In genomic region chr7:99679032-99679399, GRCh38 we compare ENCODE assay signal across 12 cellular contexts. TPM values are rescaled to one million over a fixed set of nuclear protein-coding genes. Genes with fewer than 3 reads are reported as not detected.
DNase-seq lines count a peak whose midpoint lies in the region; ATAC-seq and TF ChIP-seq lines count a peak whose summit lies in the region.
"Had no signal": no experiment of that assay in that cellular context is flagged by ENCODE, and none has a peak within 500 bp of the region (broad histone marks: within the 10 kb centered on the region; RNA-seq: fewer than 3 reads in every experiment).

No MANE protein-coding gene starts in this region.

- no peaks in the 10 kb centered on the region for H3K79me2 ChIP-seq in fibroblast of lung (ENCODE audit: control insufficient read depth, insufficient read depth, low read length)
- H3K79me2 ChIP-seq: parathyroid adenoma had no signal

- H3K27ac ChIP-seq in Panc1 (ENCODE audit: low read length) (no peak overlapping the region), fibroblast of lung (ENCODE audit: insufficient read depth, low read length) (peak overlapping the region; percentile 7), tibial artery (no peak overlapping the region)
- H3K27ac ChIP-seq: parathyroid adenoma had no signal

- in situ Hi-C loops in Panc1 (cut with HindIII; ENCODE audit: low pct_unique_long_range_greater_than_20kb, low sequenced_read_pairs), result no loop called here

- H3K27me3 ChIP-seq in Panc1 (ENCODE audit: control insufficient read depth, insufficient read depth, low read length) (no peaks in the 10 kb centered on the region; the same call in 1 of the 2 replicates), fibroblast of lung (ENCODE audit: control insufficient read depth, insufficient read depth, low read length) (peaks cover 3% of the 10 kb centered on the region), tibial artery (no peaks in the 10 kb centered on the region)

- ATAC-seq in Panc1 (peak; percentile 60; the same call in 1 of the 2 replicates), omental fat pad (ENCODE audit: low FRiP score) (peak; percentile 82), GM21576 (IDR thresholded peaks at IDR 0.05; ENCODE audit: unreplicated experiment) (no peak)
- ATAC-seq: activated T-cell treated with anti-CD3 and anti-CD28 coated beads, Interleukin-2, amount 50 U/mL, for 4 hours; T-cell had no signal

- H2AFZ ChIP-seq in fibroblast of lung (ENCODE audit: low read length), result peak overlapping the region; percentile 34
- H2AFZ ChIP-seq: parathyroid adenoma had no signal

- H3K4me1 ChIP-seq in Panc1 (ENCODE audit: control insufficient read depth, insufficient read depth, low read length), result no peaks in the 10 kb centered on the region
- no peaks in the 10 kb centered on the region for H3K4me1 ChIP-seq in fibroblast of lung (ENCODE audit: control insufficient read depth, extremely low read depth, insufficient read depth, low read length)
- no peaks in the 10 kb centered on the region for H3K4me1 ChIP-seq in tibial artery
- H3K4me1 ChIP-seq: parathyroid adenoma had no signal

- CTCF ChIA-PET in Panc1 (lab: Charles Lee), result no interaction called here

- H3K9me3 ChIP-seq in Panc1 (ENCODE audit: control insufficient read depth, insufficient read depth, low read depth, low read length) (no peaks in the 10 kb centered on the region), fibroblast of lung (ENCODE audit: control insufficient read depth, insufficient read depth, low read depth, low read length) (no peaks in the 10 kb centered on the region), tibial artery (peaks cover 0 to 8% (median 0%) of the 10 kb centered on the region in 3 donors)

- DNase-seq in Daoy (ENCODE audit: low read depth) (peak; percentile 91), Panc1 (ENCODE audit: low read depth, low spot score) (peak; percentile 8), fibroblast of lung (ENCODE audit: low read depth in 2 of 2) (peak; percentile 14 to 17), omental fat pad (ENCODE audit: low spot score) (no peak), activated T-cell treated with anti-CD3 and anti-CD28 coated beads for 4 hours (no peak), putamen (ENCODE audit: low spot score) (no peak), tibial artery (no peak)
- DNase-seq: activated T-cell treated with anti-CD3 and anti-CD28 coated beads, Interleukin-2, amount 50 U/mL, for 4 hours; NCI-H187 treated with DMSO at 0.1 percent for 48 hours; T-cell had no signal

- peak overlapping the region; percentile 30 for H3K4me2 ChIP-seq in fibroblast of lung (ENCODE audit: extremely low read depth, insufficient read depth, low read length)

- BruUV-seq in Panc1 (replicated peaks; lab: Mats Ljungman, UMichigan), result no TSS peak

- H3K9ac ChIP-seq in fibroblast of lung (ENCODE audit: insufficient read depth, low read length), result no peak overlapping the region
- H3K9ac ChIP-seq: parathyroid adenoma had no signal

- POLR2A ChIA-PET in Panc1 (lab: Charles Lee), result no interaction called here

- TF ChIP-seq CTCF in Panc1 (IDR thresholded peaks at IDR 0.05) (no peak), fibroblast of lung (conservative IDR thresholded peaks at IDR 0.05 in 1 of 2, IDR thresholded peaks at IDR 0.05 in 1 of 2; ENCODE audit: low read depth in 1 of 2, low read length in 2 of 2) (no peak), omental fat pad (IDR thresholded peaks at IDR 0.05) (no peak), tibial artery (IDR thresholded peaks at IDR 0.05) (no peak)

- H3K36me3 ChIP-seq in Panc1 (ENCODE audit: control insufficient read depth, insufficient read depth, low read length) (no peaks in the 10 kb centered on the region), fibroblast of lung (ENCODE audit: control insufficient read depth, insufficient read depth, low read length) (no peaks in the 10 kb centered on the region), tibial artery (no peaks in the 10 kb centered on the region)

- intact Hi-C loops in Panc1 (cut with micrococcal nuclease; ENCODE audit: unreplicated experiment), result no loop called here
- intact Hi-C loops in tibial artery (cut with DNase I; ENCODE audit: low total_unique reads), result no loop called here

- H3K4me3 ChIP-seq in Panc1 (ENCODE audit: low read depth in 2 of 2, low read length in 2 of 2) (no peak overlapping the region), fibroblast of lung (replicated peaks in 1 of 4; ENCODE audit: control extremely low read depth in 1 of 4, insufficient read depth in 1 of 4, low read depth in 3 of 4, low read length in 4 of 4) (peak overlapping the region in 2 of 4 experiments; percentile 34 to 45), tibial artery (no peak overlapping the region)

- no peaks in the 10 kb centered on the region for H4K20me1 ChIP-seq in fibroblast of lung (ENCODE audit: control insufficient read depth, extremely low read depth, insufficient read depth, low read length)

RNA-seq across cellular contexts. Expression of gene CYP3A5, which starts 0.8 kb away (rescaled TPM):
- total RNA-seq in Daoy (2014; rRNA removed; shearing (Covaris generic)), result 0.12 and 0.57 TPM in 2 replicates
- 0.31 TPM for total RNA-seq in Panc1 (2021; ENCODE audit: unreplicated experiment)
- 0.16 TPM for polyA plus RNA-seq in Panc1 (2012; ENCODE audit: insufficient read length)
- total RNA-seq in fibroblast of lung, result 8.2 and 12.4 TPM in 2 replicates
- 0.51 and 1.9 TPM in 2 replicates for polyA plus RNA-seq in fibroblast of lung
- polyA plus RNA-seq in fibroblast of lung (2012), result 0.45 and 0.93 TPM in 2 replicates
- polyA minus RNA-seq in fibroblast of lung (ENCODE audit: low replicate concordance), result not detected in 2 replicates
- total RNA-seq in omental fat pad, result 10 to 100 TPM in 2 of 4 donors, 1 to 10 TPM in 2; 6.2 to 92.0 (median 13.8) TPM

RNA-seq across cellular contexts. Expression of gene CYP3A7, which starts 56.0 kb away (rescaled TPM):
- total RNA-seq in Daoy (2014; rRNA removed; shearing (Covaris generic)), result not detected in 2 replicates
- total RNA-seq in Panc1 (2021; ENCODE audit: unreplicated experiment) (not detected), fibroblast of lung (23.9 and 37.8 TPM in 2 replicates), omental fat pad (1 to 10 TPM in 1 of 4 donors, under 1 TPM in 2, not detected in 1; 0.56 to 2.8 (median 0.60) TPM)
- polyA plus RNA-seq in Panc1 (2012; ENCODE audit: insufficient read length), result not detected
- 0.16 and 0.44 TPM in 2 replicates for polyA plus RNA-seq in fibroblast of lung
- 0.53 TPM in 1 of 2 replicates, not detected in the other for polyA plus RNA-seq in fibroblast of lung (2012)
- not detected in 2 replicates for polyA minus RNA-seq in fibroblast of lung (ENCODE audit: low replicate concordance)
- total RNA-seq: activated T-cell treated with anti-CD3 and anti-CD28 coated beads, Interleukin-2, amount 50 U/mL, for 4 hours; T-cell had no signal

Comparison
In these comparisons a context has a peak if more than half of its experiments do, and no peak if none do; other contexts are left out.
1. DNase-seq: peak in Daoy (single experiment), Panc1 (single experiment) and fibroblast of lung (2 of 2); none in omental fat pad (single experiment), activated T-cell treated with anti-CD3 and anti-CD28 coated beads for 4 hours (single experiment), putamen (single experiment) and tibial artery (0 of 2).